ENCODE assay signal across 12 cellular contexts in the genomic region with DNA sequence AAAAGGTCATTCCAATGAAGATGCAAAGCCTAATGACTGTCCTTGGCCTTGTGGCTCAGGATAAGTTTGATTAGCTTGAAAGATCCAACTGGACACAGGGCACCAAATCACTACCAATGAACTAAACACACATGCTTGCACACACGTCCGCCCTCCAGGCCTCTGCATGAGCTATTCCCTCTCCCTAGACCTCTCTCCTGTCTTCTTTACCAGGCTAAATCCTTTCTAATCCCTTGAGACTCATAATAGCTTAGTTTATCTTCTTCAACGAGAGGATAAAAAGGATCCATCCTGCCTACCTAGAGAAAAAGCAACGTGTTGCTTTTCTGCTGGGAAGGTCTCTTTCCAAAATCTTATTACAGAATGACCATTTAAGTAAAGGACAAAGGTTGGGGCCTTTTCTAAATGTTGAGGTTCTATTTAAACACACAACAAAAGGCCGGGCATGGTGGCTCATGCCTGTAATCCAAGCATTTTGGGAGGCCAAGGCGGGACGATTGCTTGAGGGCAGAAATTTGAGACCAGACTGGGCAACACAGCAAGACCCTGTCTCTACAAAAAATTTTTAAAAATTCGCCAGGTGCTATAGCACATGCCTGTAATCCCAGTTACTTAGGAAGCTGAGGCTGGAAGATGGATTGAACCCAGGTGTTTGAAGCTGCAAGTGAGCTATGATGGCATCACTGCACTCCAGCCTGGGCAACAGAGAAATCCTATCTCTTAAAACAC. TPM values are rescaled to one million over a fixed set of nuclear protein-coding genes. Genes with fewer than 3 reads are reported as not detected.
A peak's percentile ranks its signal among the peaks of the same experiment; 100 is the strongest.
DNase-seq lines count a peak whose midpoint lies in the region; ATAC-seq, FAIRE-seq and TF ChIP-seq lines count a peak whose summit lies in the region.
"Had no signal": no experiment of that assay in that cellular context is flagged by ENCODE, and none has a peak within 500 bp of the region (broad histone marks: within the 10 kb centered on the region; RNA-seq: fewer than 3 reads in every experiment).

No MANE protein-coding gene starts in this region.

- peak overlapping the region in 9 of 10 donors; percentile 37 to 94 (median 75) for H3K27ac ChIP-seq in heart right ventricle
- peak overlapping the region; percentile 69 to 74 for H3K27ac ChIP-seq in kidney (ENCODE audit: low read depth in 2 of 2, low read length in 2 of 2)
- H3K27ac ChIP-seq in upper lobe of left lung, result peak overlapping the region; percentile 58 to 93 (median 92)
- H3K27ac ChIP-seq in thyroid gland, result peak overlapping the region in 1 of 3 donors; percentile 96

- DNase-seq in heart right ventricle (no peak), left ventricle myocardium superior (no peak), kidney (no peak), upper lobe of left lung (no peak), thyroid gland (no peak), RPMI8226 (no peak)
- DNase-seq: activated naive CD8-positive, alpha-beta T cell treated with anti-CD3 and anti-CD28 coated beads, Interleukin-2, amount 10 ng/mL, durations not matched to agents 7 days and 5 days; DND-41; dorsolateral prefrontal cortex; Kasumi-1; NCI-H2029 treated with DMSO at 0.1 percent for 48 hours had no signal

- TF ChIP-seq EP300 in upper lobe of left lung (IDR thresholded peaks at IDR 0.05), result no peak

- TF ChIP-seq CTCF in heart right ventricle (IDR thresholded peaks at IDR 0.05), result no peak
- no peak for TF ChIP-seq CTCF in kidney (IDR thresholded peaks at IDR 0.05; ENCODE audit: borderline replicate concordance, extremely low read depth, insufficient read depth)
- no peak for TF ChIP-seq CTCF in upper lobe of left lung (IDR thresholded peaks at IDR 0.05)
- no peak for TF ChIP-seq CTCF in thyroid gland (IDR thresholded peaks at IDR 0.05)

- no peak for TF ChIP-seq POLR2A in upper lobe of left lung (IDR thresholded peaks at IDR 0.05)
- TF ChIP-seq POLR2A in thyroid gland (IDR thresholded peaks at IDR 0.05), result no peak

- no peak for FAIRE-seq in kidney (lab: Jason Lieb, UNC)

- H3K4me3 ChIP-seq in heart right ventricle (peak overlapping the region in 1 of 10 donors; percentile 7), kidney (ENCODE audit: low read length in 2 of 2) (no peak overlapping the region), upper lobe of left lung (no peak overlapping the region), thyroid gland (replicated peaks in 1 of 3) (no peak overlapping the region)
- H3K4me3 ChIP-seq: dorsolateral prefrontal cortex, prostate gland had no signal

- no peaks in the 10 kb centered on the region for H3K9me3 ChIP-seq in heart right ventricle
- H3K9me3 ChIP-seq in kidney (ENCODE audit: control insufficient read depth in 1 of 2, low read length in 2 of 2), result no peaks in the 10 kb centered on the region
- no peaks in the 10 kb centered on the region for H3K9me3 ChIP-seq in upper lobe of left lung
- H3K9me3 ChIP-seq in thyroid gland, result no peaks in the 10 kb centered on the region
- H3K9me3 ChIP-seq: prostate gland had no signal

- no peaks in the 10 kb centered on the region for H3K27me3 ChIP-seq in heart right ventricle
- H3K27me3 ChIP-seq in upper lobe of left lung, result no peaks in the 10 kb centered on the region
- H3K27me3 ChIP-seq in thyroid gland, result no peaks in the 10 kb centered on the region
- H3K27me3 ChIP-seq: dorsolateral prefrontal cortex had no signal

- ATAC-seq in heart right ventricle (no peak), left ventricle myocardium superior (no peak), upper lobe of left lung (ENCODE audit: low FRiP score in 2 of 2) (no peak)

- 71 to 77% methylated on average over 8 of the region's 8 CpGs for WGBS in heart right ventricle, 2 donors
- 77 to 86% methylated on average over 8 of the region's 8 CpGs for WGBS in upper lobe of left lung, 2 donors
- 80 to 86% methylated on average over 8 of the region's 8 CpGs for WGBS in thyroid gland, 2 donors

- H3K36me3 ChIP-seq in heart right ventricle, result peaks cover 0 to 27% (median 0%) of the 10 kb centered on the region in 9 donors
- no peaks in the 10 kb centered on the region for H3K36me3 ChIP-seq in kidney (ENCODE audit: control insufficient read depth in 1 of 2, insufficient read depth in 2 of 2, low read length in 2 of 2)
- no peaks in the 10 kb centered on the region for H3K36me3 ChIP-seq in upper lobe of left lung
- no peaks in the 10 kb centered on the region for H3K36me3 ChIP-seq in thyroid gland
- H3K36me3 ChIP-seq: prostate gland had no signal

- intact Hi-C loops in heart right ventricle (cut with DNase I), result no loop called here
- intact Hi-C loops in left ventricle myocardium superior (cut with micrococcal nuclease), result no loop called here
- intact Hi-C loops in kidney (cut with DNase I), result no loop called here
- intact Hi-C loops in thyroid gland (cut with DNase I), result no loop called here

- peak overlapping the region in 1 of 2 donors; percentile 1 for H3K9ac ChIP-seq in kidney (ENCODE audit: low read length in 2 of 2)

- peaks cover 42 to 98% (median 97%) of the 10 kb centered on the region in 9 donors for H3K4me1 ChIP-seq in heart right ventricle
- peaks cover 52 to 54% of the 10 kb centered on the region in 2 donors for H3K4me1 ChIP-seq in kidney (ENCODE audit: control insufficient read depth in 1 of 2, insufficient read depth in 1 of 2, low read depth in 1 of 2, low read length in 2 of 2)
- peaks cover 60 to 89% (median 73%) of the 10 kb centered on the region in 4 donors for H3K4me1 ChIP-seq in upper lobe of left lung
- H3K4me1 ChIP-seq in thyroid gland, result peaks cover 51 to 56% of the 10 kb centered on the region in 2 donors

RNA-seq across cellular contexts. Expression of gene PXN, which starts 22.4 kb away (rescaled TPM):
- 10 to 100 TPM; 52.0 to 83.7 (median 63.3) TPM for total RNA-seq in heart right ventricle
- 100 to 1,000 TPM in 1 of 2 donors, 10 to 100 TPM in 1; 41.2 to 123 TPM for polyA plus RNA-seq in heart right ventricle
- 65.9 TPM for total RNA-seq in left ventricle myocardium superior
- total RNA-seq in kidney, result 133 TPM
- 57.1 TPM for polyA plus RNA-seq in kidney (ENCODE audit: insufficient read depth, low read depth, low replicate concordance)
- 100 to 1,000 TPM in 4 of 6 donors, 10 to 100 TPM in 2; 67.8 to 210 (median 116) TPM for total RNA-seq in upper lobe of left lung
- total RNA-seq in thyroid gland, result 10 to 100 TPM; 61.7 to 95.5 (median 82.7) TPM

RNA-seq across cellular contexts. Expression of gene RPLP0, which starts 42.2 kb away (rescaled TPM):
- total RNA-seq in heart right ventricle (1,000 to 10,000 TPM in 1 of 10 donors, 100 to 1,000 TPM in 9; 578 to 1,255 (median 694) TPM), left ventricle myocardium superior (674 TPM), kidney (1,384 TPM), upper lobe of left lung (1,000 to 10,000 TPM; 1,008 to 2,508 (median 1,628) TPM), thyroid gland (1,000 to 10,000 TPM; 1,176 to 3,070 (median 2,431) TPM)
- polyA plus RNA-seq in heart right ventricle (1,000 to 10,000 TPM in 1 of 2 donors, 100 to 1,000 TPM in 1; 852 to 3,129 TPM), kidney (ENCODE audit: insufficient read depth, low read depth, low replicate concordance) (1,654 TPM)

RNA-seq across cellular contexts. Expression of gene RNU4-2, which starts 48.6 kb away (rescaled TPM):
- total RNA-seq in heart right ventricle (over 10,000 TPM in 7 of 10 donors, 1,000 to 10,000 TPM in 3; 5,348 to 18,425 (median 10,263) TPM), left ventricle myocardium superior (13,220 TPM), kidney (18,412 TPM), upper lobe of left lung (over 10,000 TPM in 1 of 6 donors, 1,000 to 10,000 TPM in 1, under 1 TPM in 4; under 0.01 to 11,449 (median under 0.01) TPM), thyroid gland (under 1 TPM; under 0.01 TPM)
- polyA plus RNA-seq in heart right ventricle (not detected), kidney (ENCODE audit: insufficient read depth, low read depth, low replicate concordance) (not detected)

RNA-seq across cellular contexts. Expression of gene GCN1, which starts 48.6 kb away (rescaled TPM):
- total RNA-seq in heart right ventricle (10 to 100 TPM; 30.4 to 41.3 (median 35.0) TPM), left ventricle myocardium superior (33.3 TPM), kidney (77.6 TPM), upper lobe of left lung (100 to 1,000 TPM in 1 of 6 donors, 10 to 100 TPM in 5; 48.1 to 140 (median 69.6) TPM), thyroid gland (100 to 1,000 TPM in 1 of 4 donors, 10 to 100 TPM in 3; 44.6 to 111 (median 73.6) TPM)
- polyA plus RNA-seq in heart right ventricle (10 to 100 TPM in 1 of 2 donors, 1 to 10 TPM in 1; 9.7 to 17.2 TPM), kidney (ENCODE audit: insufficient read depth, low read depth, low replicate concordance) (12.2 TPM)

RNA-seq across cellular contexts. Expression of gene RNU4-1, which starts 49.9 kb away (rescaled TPM):
- total RNA-seq in heart right ventricle, result 1,000 to 10,000 TPM in 6 of 10 donors, 100 to 1,000 TPM in 4; 426 to 3,423 (median 1,870) TPM
- polyA plus RNA-seq in heart right ventricle, result not detected
- 1,438 TPM for total RNA-seq in left ventricle myocardium superior
- 3,016 TPM for total RNA-seq in kidney
- not detected for polyA plus RNA-seq in kidney (ENCODE audit: insufficient read depth, low read depth, low replicate concordance)
- total RNA-seq in upper lobe of left lung, result 1,000 to 10,000 TPM in 2 of 6 donors, under 1 TPM in 4; under 0.01 to 4,461 (median under 0.01) TPM
- total RNA-seq in thyroid gland, result under 1 TPM; under 0.01 TPM
